In the genomic region with DNA sequence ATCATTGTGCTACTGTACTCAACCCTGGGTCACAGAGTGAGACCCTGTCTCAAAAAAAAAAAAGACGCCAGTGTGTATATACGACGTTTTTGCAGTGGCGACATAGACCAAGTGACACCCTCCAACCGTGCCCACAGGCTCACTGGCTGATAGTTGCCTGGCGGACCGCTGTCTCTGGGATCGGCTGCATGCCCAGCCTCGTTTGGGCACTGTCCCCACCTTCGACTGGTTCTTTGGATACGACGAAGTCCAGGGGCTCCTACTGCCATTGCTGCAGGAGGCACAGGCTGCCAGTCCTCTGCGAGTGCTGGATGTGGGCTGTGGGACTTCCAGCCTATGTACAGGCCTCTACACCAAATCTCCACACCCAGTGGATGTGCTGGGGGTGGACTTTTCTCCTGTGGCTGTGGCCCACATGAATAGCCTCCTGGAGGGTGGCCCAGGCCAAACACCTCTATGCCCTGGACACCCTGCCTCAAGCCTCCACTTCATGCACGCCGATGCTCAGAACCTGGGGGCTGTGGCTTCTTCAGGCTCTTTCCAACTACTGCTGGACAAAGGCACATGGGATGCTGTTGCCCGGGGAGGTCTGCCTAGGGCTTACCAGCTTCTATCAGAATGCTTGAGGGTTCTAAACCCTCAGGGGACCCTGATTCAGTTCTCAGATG, we compare ENCODE assay signal across 8 cellular contexts. TPM values are rescaled to one million over a fixed set of nuclear protein-coding genes. Genes with fewer than 3 reads are reported as not detected.
DNase-seq lines count a peak whose midpoint lies in the region; TF ChIP-seq lines count a peak whose summit lies in the region.

No MANE protein-coding gene starts in this region.

- no peak overlapping the region for H3K27ac Mint-ChIP-seq in progenitor cell of endocrine pancreas

- peak; percentile 69 for TF ChIP-seq POLR2A in Raji (IDR thresholded peaks at IDR 0.05; ENCODE audit: insufficient read depth, low read depth, low read length)
- TF ChIP-seq POLR2A in erythroblast (IDR thresholded peaks at IDR 0.05; ENCODE audit: low read length), result peak; percentile 13

- H3K4me3 Mint-ChIP-seq in progenitor cell of endocrine pancreas (ENCODE audit: low read depth), result peak overlapping the region; percentile 88

- POLR2A ChIA-PET in GM10248 (lab: Yijun Ruan, JAX), result interaction anchor here (0.6 to 3.8 kb wide), 21 partner anchors 10 to 175 kb away, joined by 3 to 95 read pairs (median 17); partner anchors contain the start of genes B3GAT3, EEF1G, GANAB and INTS5

- no peaks in the 10 kb centered on the region for H3K9me3 Mint-ChIP-seq in progenitor cell of endocrine pancreas (ENCODE audit: low read depth)

- TF ChIP-seq CTCF in GM10248 (IDR thresholded peaks at IDR 0.05; ENCODE audit: control extremely low read depth, extremely low read depth, low read depth, missing control alignments) (no peak), progenitor cell of endocrine pancreas (IDR thresholded peaks at IDR 0.05; ENCODE audit: unreplicated experiment) (no peak)

- DNase-seq in GM10248 (ENCODE audit: extremely low spot score), result peak; percentile 9
- DNase-seq in erythroblast (lab: John Stamatoyannopoulos, UW), result no peak
- DNase-seq in progenitor cell of endocrine pancreas (ENCODE audit: low spot score, unreplicated experiment), result no peak
- no peak for DNase-seq in effector CD4-positive, alpha-beta T cell
- DNase-seq in effector CD8-positive, alpha-beta T cell (lab: John Stamatoyannopoulos, UW), result no peak
- DNase-seq in NCI-H146 treated with DMSO at 0.1 percent for 48 hours (lab: John Stamatoyannopoulos, UW; ENCODE audit: unreplicated experiment), result no peak
- no peak for DNase-seq in middle frontal gyrus (ENCODE audit: extremely low spot score, low spot score)

- no peaks in the 10 kb centered on the region for H3K27me3 Mint-ChIP-seq in progenitor cell of endocrine pancreas

- H3K4me1 Mint-ChIP-seq in progenitor cell of endocrine pancreas (ENCODE audit: low read depth), result peaks cover 15% of the 10 kb centered on the region

- CTCF ChIA-PET in GM10248 (lab: Yijun Ruan, JAX), result interaction anchor here (1.1 to 2.6 kb wide), 10 partner anchors 8 to 242 kb away, joined by 3 to 12 read pairs (median 8); partner anchors contain the start of gene SLC3A2

- H3K36me3 Mint-ChIP-seq in progenitor cell of endocrine pancreas (ENCODE audit: insufficient read depth), result peaks cover 5% of the 10 kb centered on the region

RNA-seq across cellular contexts. Expression of gene CSKMT, which starts 1.3 kb away (rescaled TPM):
- 12.2 and 18.0 TPM in 2 replicates for total RNA-seq in progenitor cell of endocrine pancreas

RNA-seq across cellular contexts. Expression of gene C11orf98, which starts 1.4 kb away (rescaled TPM):
- total RNA-seq in progenitor cell of endocrine pancreas, result 71.7 and 73.5 TPM in 2 replicates

RNA-seq across cellular contexts. Expression of gene UQCC3, which starts 5.1 kb away (rescaled TPM):
- total RNA-seq in progenitor cell of endocrine pancreas, result 7.0 and 7.6 TPM in 2 replicates

RNA-seq across cellular contexts. Expression of gene LBHD1, which starts 5.7 kb away (rescaled TPM):
- 9.3 and 9.4 TPM in 2 replicates for total RNA-seq in progenitor cell of endocrine pancreas

RNA-seq across cellular contexts. Expression of gene UBXN1, which starts 12.5 kb away (rescaled TPM):
- total RNA-seq in progenitor cell of endocrine pancreas, result 99.8 and 102 TPM in 2 replicates
